ENCODE assay signal across 8 cellular contexts in genomic region chr11:131691558-131692041, GRCh38.
DNase-seq lines count a peak whose midpoint lies in the region; ATAC-seq and TF ChIP-seq lines count a peak whose summit lies in the region.

No MANE protein-coding gene starts in this region.

- H3K4me3 ChIP-seq in mucosa of descending colon = no peak overlapping the region

- H3K36me3 Mint-ChIP-seq in brain = no peaks in the 10 kb centered on the region

- no peaks in the 10 kb centered on the region for H3K36me3 ChIP-seq in mucosa of descending colon (ENCODE audit: low read depth)

- peak overlapping the region in 1 of 5 experiments; percentile 47 for H3K4me3 Mint-ChIP-seq in brain

- no peaks in the 10 kb centered on the region for H3K9me3 ChIP-seq in mucosa of descending colon

- peak; percentile 62 for DNase-seq in AG08395 (ENCODE audit: low spot score)
- peak; percentile 36 for DNase-seq in KG1 (lab: John Stamatoyannopoulos, UW)
- DNase-seq in mucosa of descending colon = no peak
- DNase-seq in hypothalamus (lab: John Stamatoyannopoulos, UW) = no peak
- no peak for DNase-seq in activated gamma-delta T cell treated with Interleukin-2 at 50 U/mL for 16 hours
- no peak for DNase-seq in GDM1 (lab: John Stamatoyannopoulos, UW)

- peaks cover 10% of the 10 kb centered on the region for H3K27me3 Mint-ChIP-seq in brain

- H3K4me1 Mint-ChIP-seq in brain = peaks cover 61% of the 10 kb centered on the region

- H3K27ac Mint-ChIP-seq in brain = no peak overlapping the region

- H3K4me1 ChIP-seq in mucosa of descending colon (ENCODE audit: low read depth) = no peaks in the 10 kb centered on the region

- intact Hi-C loops in mucosa of descending colon (cut with DNase I, micrococcal nuclease) = no loop called here

- peak; percentile 48 for ATAC-seq in mucosa of descending colon

- no peaks in the 10 kb centered on the region for H3K9me3 Mint-ChIP-seq in brain

- TF ChIP-seq CTCF in GM12873 (IDR thresholded peaks at IDR 0.05; ENCODE audit: insufficient read depth, low read depth, low read length, missing control alignments) (peak; percentile 40), brain (conservative IDR thresholded peaks at IDR 0.05) (peak; percentile 18 to 77), mucosa of descending colon (IDR thresholded peaks at IDR 0.05) (no peak)

Comparison
In these comparisons a context has a peak if more than half of its experiments do, and no peak if none do; other contexts are left out.
1. DNase-seq: peak in AG08395 (single experiment) and KG1 (single experiment); none in mucosa of descending colon (0 of 3), hypothalamus (0 of 51), activated gamma-delta T cell treated with Interleukin-2 at 50 U/mL for 16 hours (single experiment) and GDM1 (single experiment).